ENCODE assay signal across 27 cellular contexts in genomic region chr5:167629634-167630033, GRCh38.
"Had no signal": no experiment of that assay in that cellular context is flagged by ENCODE, and none has a peak within 500 bp of the region (broad histone marks: within the 10 kb centered on the region; RNA-seq: fewer than 3 reads in every experiment).

No MANE protein-coding gene starts in this region.

- H3K4me3 ChIP-seq: left ventricle myocardium inferior, lung, mucosa of descending colon, ovary, right atrium auricular region, right lobe of liver, smooth muscle cell, testis, thyroid gland, transverse colon, upper lobe of left lung, vagina had no signal

- DNase-seq: hypothalamus; immature natural killer cell; left ventricle myocardium inferior; midbrain; mucosa of descending colon; naive thymus-derived CD4-positive, alpha-beta T cell; ovary; right lobe of liver; stimulated activated CD4-positive, alpha-beta T cell treated with anti-CD3 and anti-CD28 coated beads, Interleukin-1b, Interleukin-23, amount 100 ng/mL, for 48 hours; stimulated activated CD4-positive, alpha-beta T cell treated with anti-CD3 and anti-CD28 coated beads, Interleukin-2, amount 100 ng/mL, for 48 hours; stimulated activated CD4-positive, alpha-beta T cell treated with anti-CD3 and anti-CD28 coated beads, Interleukin-4, amount 100 ng/mL, for 4 hours; stimulated activated CD8-positive, alpha-beta memory T cell treated with anti-CD3 and anti-CD28 coated beads, Interleukin-4, amount 100 ng/mL, for 48 hours; stimulated activated naive CD4-positive, alpha-beta T cell treated with Interleukin-2 at 50 U/mL for 16 hours; stimulated activated naive CD8-positive, alpha-beta T cell treated with anti-CD3 and anti-CD28 coated beads, Interleukin-15, amount 100 ng/mL, for 72 hours; testis; thyroid gland; transverse colon; upper lobe of left lung had no signal

- FAIRE-seq: islet of Langerhans had no signal

- H3K4me2 ChIP-seq: smooth muscle cell had no signal

- H3K4me1 Mint-ChIP-seq: immature natural killer cell; memory B cell; naive thymus-derived CD4-positive, alpha-beta T cell; stimulated activated memory B cell treated with anti-CD40 and anti-IgM and Interleukin-4, amounts not matched to agents 10 μg/mL and 1 μg/mL and 100 μg/mL, for 72 hours; stimulated activated naive CD8-positive, alpha-beta T cell treated with anti-CD3 and anti-CD28 coated beads, Interleukin-15, amount 100 ng/mL, for 72 hours had no signal

- H3K27me3 ChIP-seq: ovary, right atrium auricular region, right lobe of liver, testis, thyroid gland, transverse colon, upper lobe of left lung, vagina had no signal

- H3K9me3 Mint-ChIP-seq: stimulated activated memory B cell treated with anti-CD40 and anti-IgM and Interleukin-4, amounts not matched to agents 10 μg/mL and 1 μg/mL and 100 μg/mL, for 72 hours had no signal

- ATAC-seq: mucosa of descending colon; naive thymus-derived CD4-positive, alpha-beta T cell; natural killer cell treated with Interleukin-12 subunit alpha and Interleukin-12 subunit beta and Interleukin-15 and Interleukin-18, amount 100 ng/mL, for 72 hours; right lobe of liver; stimulated activated memory B cell treated with anti-CD40 and anti-IgM and Interleukin-4, amounts not matched to agents 10 μg/mL and 1 μg/mL and 100 μg/mL, for 72 hours; stimulated activated naive CD8-positive, alpha-beta T cell treated with anti-CD3 and anti-CD28 coated beads, Interleukin-15, amount 100 ng/mL, for 72 hours had no signal

- H3K36me3 Mint-ChIP-seq: immature natural killer cell; memory B cell; naive thymus-derived CD4-positive, alpha-beta T cell; natural killer cell treated with Interleukin-12 subunit alpha and Interleukin-12 subunit beta and Interleukin-15 and Interleukin-18, amount 100 ng/mL, for 72 hours; stimulated activated memory B cell treated with anti-CD40 and anti-IgM and Interleukin-4, amounts not matched to agents 10 μg/mL and 1 μg/mL and 100 μg/mL, for 72 hours had no signal

- H3K4me3 Mint-ChIP-seq: immature natural killer cell; memory B cell; naive thymus-derived CD4-positive, alpha-beta T cell; natural killer cell treated with Interleukin-12 subunit alpha and Interleukin-12 subunit beta and Interleukin-15 and Interleukin-18, amount 100 ng/mL, for 72 hours; stimulated activated memory B cell treated with anti-CD40 and anti-IgM and Interleukin-4, amounts not matched to agents 10 μg/mL and 1 μg/mL and 100 μg/mL, for 72 hours; stimulated activated naive CD8-positive, alpha-beta T cell treated with anti-CD3 and anti-CD28 coated beads, Interleukin-15, amount 100 ng/mL, for 72 hours had no signal

- H3K36me3 ChIP-seq: left ventricle myocardium inferior, ovary, right atrium auricular region, right lobe of liver, thyroid gland, transverse colon, upper lobe of left lung, vagina had no signal

- H3K27ac ChIP-seq: left ventricle myocardium inferior, ovary, right atrium auricular region, right lobe of liver, testis, thyroid gland, transverse colon, upper lobe of left lung, vagina had no signal

- H3K4me1 ChIP-seq: right atrium auricular region, right lobe of liver, testis, transverse colon, upper lobe of left lung, vagina had no signal

- H3K9me3 ChIP-seq: mucosa of descending colon, ovary, right atrium auricular region, right lobe of liver, testis, thyroid gland, transverse colon, upper lobe of left lung, vagina had no signal

- H3K27ac Mint-ChIP-seq: immature natural killer cell; memory B cell; naive thymus-derived CD4-positive, alpha-beta T cell; natural killer cell treated with Interleukin-12 subunit alpha and Interleukin-12 subunit beta and Interleukin-15 and Interleukin-18, amount 100 ng/mL, for 72 hours; progenitor cell of endocrine pancreas; stimulated activated memory B cell treated with anti-CD40 and anti-IgM and Interleukin-4, amounts not matched to agents 10 μg/mL and 1 μg/mL and 100 μg/mL, for 72 hours; stimulated activated naive CD8-positive, alpha-beta T cell treated with anti-CD3 and anti-CD28 coated beads, Interleukin-15, amount 100 ng/mL, for 72 hours had no signal

- H3K27me3 Mint-ChIP-seq: memory B cell; natural killer cell treated with Interleukin-12 subunit alpha and Interleukin-12 subunit beta and Interleukin-15 and Interleukin-18, amount 100 ng/mL, for 72 hours; stimulated activated memory B cell treated with anti-CD40 and anti-IgM and Interleukin-4, amounts not matched to agents 10 μg/mL and 1 μg/mL and 100 μg/mL, for 72 hours; stimulated activated naive CD8-positive, alpha-beta T cell treated with anti-CD3 and anti-CD28 coated beads, Interleukin-15, amount 100 ng/mL, for 72 hours had no signal
